Comparison of ENCODE assay signal across 8 cellular contexts in genomic region chr18:2337552-2338141, GRCh38.
A peak's percentile ranks its signal among the peaks of the same experiment; 100 is the strongest.
DNase-seq lines count a peak whose midpoint lies in the region; ATAC-seq and TF ChIP-seq lines count a peak whose summit lies in the region.

No MANE protein-coding gene starts in this region.

- H2BK20ac ChIP-seq in IMR-90 (ENCODE audit: low read depth, low read length), result no peak overlapping the region

- H3K79me1 ChIP-seq in IMR-90 (ENCODE audit: low read depth in 1 of 2, low read length in 2 of 2), result no peaks in the 10 kb centered on the region

- H4K91ac ChIP-seq in IMR-90 (ENCODE audit: insufficient read depth, low read depth, low read length), result no peak overlapping the region

- no peak overlapping the region for H4K8ac ChIP-seq in IMR-90 (ENCODE audit: low read depth in 2 of 2, low read length in 2 of 2)

- no peak overlapping the region for H3K9ac ChIP-seq in IMR-90 (ENCODE audit: low read depth, low read length)

- POLR2A ChIA-PET in IMR-90 (lab: Charles Lee; ENCODE audit: unreplicated experiment), result no interaction called here

- TF ChIP-seq CTCF in IMR-90 (conservative IDR thresholded peaks at IDR 0.05; ENCODE audit: low read depth, low read length), result peak; percentile 63

- no CpG with 5 or more reads among the region's 7 CpGs for WGBS in IMR-90 (ENCODE audit: extremely low coverage in 2 of 2, insufficient read length in 1 of 2), 2 experiments

- CTCF ChIA-PET in IMR-90 (lab: Yijun Ruan, JAX), result no interaction called here

- H3K9me3 ChIP-seq in IMR-90 (ENCODE audit: control insufficient read depth, insufficient read depth, low read length), result no peaks in the 10 kb centered on the region

- H3K27me3 ChIP-seq in IMR-90 (ENCODE audit: control insufficient read depth, insufficient read depth, low read length), result peaks cover 3% of the 10 kb centered on the region

- H3K27ac ChIP-seq in IMR-90 (ENCODE audit: insufficient read depth, low read length), result no peak overlapping the region

- H3K23ac ChIP-seq in IMR-90 (ENCODE audit: low read depth, low read length), result no peak overlapping the region

- 0 out of 2 replicates have a peak overlapping the region, but pooled peaks have one; percentile 6 for H3K4ac ChIP-seq in IMR-90 (ENCODE audit: low read depth, low read length)

- no peak overlapping the region for H2AK9ac ChIP-seq in IMR-90 (replicated peaks; ENCODE audit: low read depth, low read length, poor library complexity)

- no peaks in the 10 kb centered on the region for H4K20me1 ChIP-seq in IMR-90 (ENCODE audit: insufficient read depth, low read length)

- no peak for TF ChIP-seq POLR2A in IMR-90 (IDR thresholded peaks at IDR 0.05; ENCODE audit: low read depth, low read length)

- BruUV-seq in IMR-90 (replicated peaks; lab: Mats Ljungman, UMichigan), result no TSS peak

- TF ChIP-seq RAD21 in IMR-90 (IDR thresholded peaks at IDR 0.05; ENCODE audit: low read length), result peak; percentile 66

- H3K14ac ChIP-seq in IMR-90 (replicated peaks; ENCODE audit: low read depth, low read length), result no peak overlapping the region

- H2BK5ac ChIP-seq in IMR-90 (ENCODE audit: low read depth, low read length, poor library complexity, severe bottlenecking), result no peak overlapping the region

- no peak overlapping the region; the same call in 1 of the 2 replicates for H2AK5ac ChIP-seq in IMR-90 (ENCODE audit: low read depth, low read length)

- no peak overlapping the region for H2BK15ac ChIP-seq in IMR-90 (ENCODE audit: low read depth, low read length)

- H2BK120ac ChIP-seq in IMR-90 (ENCODE audit: low read depth, low read length), result no peak overlapping the region

- H3K4me2 ChIP-seq in IMR-90 (ENCODE audit: low read depth, low read length), result no peak overlapping the region

- ATAC-seq in GM21360 (IDR thresholded peaks at IDR 0.05; ENCODE audit: unreplicated experiment) (peak; percentile 90), IMR-90 (ENCODE audit: low read depth) (peak; percentile 79)

- no peak overlapping the region for H3K18ac ChIP-seq in IMR-90 (ENCODE audit: low read depth, low read length)

- no peak overlapping the region for H3K4me3 ChIP-seq in IMR-90 (ENCODE audit: insufficient read depth, low read depth, low read length)

- in situ Hi-C loops in IMR-90 (cut with MboI; ENCODE audit: low sequenced_read_pairs), result loop anchor here (5.0 kb wide), 1 partner anchor 200 kb away; no protein-coding TSS in a partner anchor

- H3K4me1 ChIP-seq in IMR-90 (ENCODE audit: control insufficient read depth, insufficient read depth, low read length), result no peaks in the 10 kb centered on the region

- dilution Hi-C loops in IMR-90 (cut with HindIII; ENCODE audit: low sequenced_read_pairs, unreplicated experiment), result no loop called here

- H3K56ac ChIP-seq in IMR-90 (ENCODE audit: extremely low read depth, insufficient read depth, low read length), result no peak overlapping the region

- peak overlapping the region; percentile 24 for H2AFZ ChIP-seq in IMR-90 (replicated peaks; ENCODE audit: low read length, poor library complexity)

- H4K5ac ChIP-seq in IMR-90 (ENCODE audit: low read depth, low read length), result no peak overlapping the region

- H3K9me1 ChIP-seq in IMR-90 (ENCODE audit: insufficient read depth, low read length), result peaks cover 3% of the 10 kb centered on the region; the same call in 1 of the 2 replicates

- H3K36me3 ChIP-seq in IMR-90 (ENCODE audit: control insufficient read depth, insufficient read depth, low read length), result no peaks in the 10 kb centered on the region

- intact Hi-C loops in IMR-90 (cut with micrococcal nuclease), result loop anchor here (1.0 to 10.0 kb wide), 3 partner anchors 130 to 1473 kb away; no protein-coding TSS in a partner anchor

- DNase-seq in Daoy (ENCODE audit: low read depth), result peak; percentile 26
- peak; percentile 50 for DNase-seq in IMR-90
- DNase-seq in activated CD8-positive, alpha-beta memory T cell treated with anti-CD3 and anti-CD28 coated beads, Interleukin-2, amount 50 U/mL, for 1 hour (ENCODE audit: extremely low read depth), result peak; percentile 1
- DNase-seq in glomerular visceral epithelial cell (ENCODE audit: extremely low spot score), result peak; percentile 22
- peak; percentile 37 for DNase-seq in stimulated activated CD4-positive, alpha-beta T cell treated with anti-CD3 and anti-CD28 coated beads, Interleukin-1b, Interleukin-23, amount 100 ng/mL, for 48 hours
- DNase-seq in NCI-H1694 treated with DMSO at 0.1 percent for 48 hours (lab: John Stamatoyannopoulos, UW), result no peak
- no peak for DNase-seq in cerebellum (ENCODE audit: low spot score)

TF ChIP-seq in IMR-90, 13 proteins besides CTCF, POLR2A, EP300 and RAD21:
- TF ChIP-seq CEBPB (IDR thresholded peaks at IDR 0.05; ENCODE audit: low read depth, low read length), result no peak
- TF ChIP-seq SMC3 (IDR thresholded peaks at IDR 0.05; ENCODE audit: low read depth, low read length), result peak; percentile 79
- no peak for TF ChIP-seq MXI1 (IDR thresholded peaks at IDR 0.05; ENCODE audit: borderline replicate concordance, low read depth, low read length)
TF ChIP-seq in IMR-90: peak in this region for 1.

Comparison
In these comparisons a context has a peak if more than half of its experiments do, and no peak if none do; other contexts are left out.
1. DNase-seq: peak in Daoy (single experiment), IMR-90 (single experiment), activated CD8-positive, alpha-beta memory T cell treated with anti-CD3 and anti-CD28 coated beads, Interleukin-2, amount 50 U/mL, for 1 hour (single experiment), glomerular visceral epithelial cell (single experiment) and stimulated activated CD4-positive, alpha-beta T cell treated with anti-CD3 and anti-CD28 coated beads, Interleukin-1b, Interleukin-23, amount 100 ng/mL, for 48 hours (single experiment); none in NCI-H1694 treated with DMSO at 0.1 percent for 48 hours (single experiment) and cerebellum (single experiment).